ENCODE assay signal across 1 cellular context in the genomic region with DNA sequence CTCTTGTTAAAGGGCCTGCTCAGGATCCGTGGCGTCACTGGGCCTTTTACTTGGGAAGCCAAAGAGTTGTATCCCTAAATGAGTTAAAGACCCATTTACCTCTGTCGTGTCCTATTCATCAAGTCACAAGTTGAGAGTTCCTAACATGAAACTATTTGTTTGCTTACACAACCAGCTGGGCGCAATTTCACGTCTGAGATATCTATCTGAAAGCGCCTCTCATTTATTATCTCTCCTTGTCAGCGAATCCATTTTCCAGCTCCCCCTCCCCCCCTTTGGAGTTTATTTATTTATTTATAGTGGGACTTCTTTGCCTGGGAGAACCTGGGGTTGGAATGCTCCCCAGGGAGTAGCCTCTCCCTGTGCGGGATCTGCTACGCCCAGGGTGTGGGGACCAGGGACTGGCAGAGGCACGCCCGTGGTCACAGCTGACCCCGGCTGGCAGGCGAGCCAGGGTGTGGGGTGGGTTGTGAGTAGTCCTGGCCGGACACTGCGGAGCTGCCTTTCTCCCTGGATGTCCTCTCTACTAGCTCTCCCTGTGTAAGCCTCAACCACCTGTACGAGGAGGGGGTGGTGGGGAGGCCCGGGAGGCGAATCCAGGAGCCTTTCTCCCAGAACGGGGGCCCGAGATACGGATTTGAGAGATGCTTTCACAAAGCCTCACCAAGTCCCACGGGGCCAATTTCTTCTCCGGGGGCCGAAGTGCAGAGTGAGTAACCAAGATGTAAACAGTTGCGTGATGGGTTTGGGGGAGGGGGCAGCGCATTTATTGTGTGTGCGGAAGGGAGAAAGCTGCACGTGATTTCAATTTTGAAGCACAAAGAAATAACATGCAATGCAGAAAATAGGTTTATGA.
TF ChIP-seq lines count a peak whose summit lies in the region.

No MANE protein-coding gene starts in this region.

TF ChIP-seq in IMR-90, 13 proteins besides CTCF, POLR2A, EP300 and RAD21:
- TF ChIP-seq MAZ (IDR thresholded peaks at IDR 0.05; ENCODE audit: borderline replicate concordance, low read depth, low read length) (no peak), BHLHE40 (IDR thresholded peaks at IDR 0.05; ENCODE audit: low read depth, low read length) (peak; percentile 75), FOS (IDR thresholded peaks at IDR 0.05; ENCODE audit: low read depth, low read length) (no peak)
TF ChIP-seq in IMR-90: peak in this region for 1.
